In genomic region chr9:75027187-75028107, GRCh38 we compare ENCODE assay signal across 8 cellular contexts. TPM values are rescaled to one million over a fixed set of nuclear protein-coding genes. Genes with fewer than 3 reads are reported as not detected.
DNase-seq lines count a peak whose midpoint lies in the region; ATAC-seq lines count a peak whose summit lies in the region.

No MANE protein-coding gene starts in this region.

- H3K27me3 ChIP-seq in SJCRH30 = no peaks in the 10 kb centered on the region; the same call in 1 of the 2 replicates

- ATAC-seq in GM19452 (IDR thresholded peaks at IDR 0.05; ENCODE audit: unreplicated experiment) (peak; percentile 51), HG03521 (IDR thresholded peaks at IDR 0.05; ENCODE audit: unreplicated experiment) (peak; percentile 41), left ventricle myocardium superior (peak; percentile 76)

- H3K36me3 ChIP-seq in SJCRH30 = no peaks in the 10 kb centered on the region

- intact Hi-C loops in left ventricle myocardium superior (cut with micrococcal nuclease) = loop anchor here (10.0 kb wide), 1 partner anchor 47 kb away; no protein-coding TSS in a partner anchor

- peak overlapping the region; percentile 80 for H3K4me3 ChIP-seq in SJCRH30

- H3K4me1 ChIP-seq in SJCRH30 = peaks cover 8% of the 10 kb centered on the region

- H3K27ac ChIP-seq in SJCRH30 (peak overlapping the region; percentile 68), adipose tissue (ENCODE audit: low read depth, low read length) (peak overlapping the region; percentile 21)

- H3K9me3 ChIP-seq in SJCRH30 (replicated peaks) = no peaks in the 10 kb centered on the region

- WGBS in adipose tissue, 3 donors = 0 to 1% (median 1%) methylated on average over 30 to 59 of the region's 59 CpGs

- peak; percentile 69 for DNase-seq in COLO668 (lab: John Stamatoyannopoulos, UW; ENCODE audit: unreplicated experiment)
- DNase-seq in SJCRH30 = peak; percentile 65 to 69
- DNase-seq in left ventricle myocardium superior = peak; percentile 78
- peak; percentile 1 for DNase-seq in pulmonary artery endothelial cell (ENCODE audit: low read depth, low spot score)
- DNase-seq in HPDE6-E6E7 (ENCODE audit: extremely low spot score) = no peak

RNA-seq across cellular contexts. Expression of gene CARNMT1, which starts 0.6 kb away (rescaled TPM):
- 30.0 and 31.7 TPM in 2 replicates for total RNA-seq in SJCRH30 (2014; rRNA removed; shearing (Covaris generic))
- polyA plus RNA-seq in adipose tissue = 1 to 10 TPM; 3.7 to 4.5 (median 4.2) TPM
- total RNA-seq in left ventricle myocardium superior (16.4 TPM), pulmonary artery endothelial cell (24.0 and 33.9 TPM in 2 replicates)
